In genomic region chr15:61374848-61375247, GRCh38 we compare ENCODE assay signal across 11 cellular contexts.
"Had no signal": no experiment of that assay in that cellular context is flagged by ENCODE, and none has a peak within 500 bp of the region (broad histone marks: within the 10 kb centered on the region; RNA-seq: fewer than 3 reads in every experiment).

No MANE protein-coding gene starts in this region.

- H3K4me3 ChIP-seq: GM23248, GM23338, HAP-1 had no signal

- ATAC-seq: GM23338, HCT116 had no signal

- H3K4me2 ChIP-seq: GM23338 had no signal

- H2AFZ ChIP-seq: GM23248, GM23338 had no signal

- DNase-seq: GM23248, GOT3, H7, H9, HCEC 1CT, HFFc6 had no signal

- H3K36me3 ChIP-seq: HAP-1 had no signal

- H3K27ac ChIP-seq: GM23248 had no signal

- H3K4me1 ChIP-seq: HAP-1 had no signal

- FAIRE-seq: H1, H54 had no signal

- H3K9ac ChIP-seq: GM23248 had no signal
